Comparison of ENCODE assay signal across 17 cellular contexts in the genomic region with DNA sequence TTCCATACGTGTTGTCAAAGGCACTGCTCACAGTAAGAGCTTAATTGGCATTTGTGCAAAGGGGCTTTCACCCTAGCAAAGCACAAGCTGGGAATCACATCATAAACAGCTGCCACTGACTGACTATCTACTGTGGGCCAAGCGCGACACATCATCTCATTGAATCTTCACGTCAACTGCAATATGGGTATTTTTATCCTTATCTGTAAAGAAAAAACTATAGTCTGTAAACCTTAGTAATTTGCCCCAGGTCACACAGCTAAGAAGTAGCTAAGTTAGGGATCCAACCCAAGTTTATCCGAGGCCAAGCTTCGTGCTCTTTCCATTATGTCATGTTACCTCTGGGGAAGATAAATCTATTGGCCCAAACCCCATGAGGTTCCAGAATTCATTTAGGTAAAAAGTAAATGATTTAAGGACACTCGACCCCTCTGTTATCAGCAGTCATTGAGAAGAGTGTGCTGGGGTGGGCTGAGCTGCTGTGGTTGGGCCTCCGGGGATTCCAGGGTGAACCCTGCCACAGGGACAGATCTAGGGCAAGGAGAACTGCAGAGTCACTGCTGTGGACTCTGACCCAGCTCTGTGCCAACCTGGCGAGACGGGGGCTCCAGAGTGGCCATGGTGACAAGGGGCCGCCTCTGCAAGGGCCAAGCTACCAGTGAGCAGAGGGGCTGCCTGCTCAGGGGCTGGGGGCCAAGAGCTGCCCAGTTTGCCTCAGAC. TPM values are rescaled to one million over a fixed set of nuclear protein-coding genes. Genes with fewer than 3 reads are reported as not detected.
DNase-seq lines count a peak whose midpoint lies in the region; ATAC-seq, FAIRE-seq and TF ChIP-seq lines count a peak whose summit lies in the region.
"Had no signal": no experiment of that assay in that cellular context is flagged by ENCODE, and none has a peak within 500 bp of the region (broad histone marks: within the 10 kb centered on the region; RNA-seq: fewer than 3 reads in every experiment).

No MANE protein-coding gene starts in this region.

- TF ChIP-seq EP300 in HepG2 (IDR thresholded peaks at IDR 0.05; ENCODE audit: low read depth in 2 of 2, low read length in 2 of 2) (no peak), HepG2 (CRISPR knock-in tag; IDR thresholded peaks at IDR 0.05; ENCODE audit: borderline replicate concordance) (no peak), sigmoid colon (IDR thresholded peaks at IDR 0.05) (no peak)

- WGBS in HepG2 (ENCODE audit: low lambda C conversion rate): 79% methylated on average over 8 of the region's 11 CpGs
- WGBS in sigmoid colon, 2 donors: 90 to 92% methylated on average over 11 of the region's 11 CpGs

- TF ChIP-seq CTCF in HepG2 (CRISPR knock-in tag; IDR thresholded peaks at IDR 0.05) (no peak), sigmoid colon (IDR thresholded peaks at IDR 0.05) (no peak)

- no peaks in the 10 kb centered on the region for H3K9me3 ChIP-seq in SJCRH30 (replicated peaks)
- H3K9me3 ChIP-seq in HepG2 (ENCODE audit: low read length): no peaks in the 10 kb centered on the region
- H3K9me3 ChIP-seq in sigmoid colon: no peaks in the 10 kb centered on the region
- H3K9me3 ChIP-seq: A549 had no signal

- H2AFZ ChIP-seq in HepG2 (ENCODE audit: low read length): no peak overlapping the region
- H2AFZ ChIP-seq: GM23338 had no signal

- H3K79me2 ChIP-seq in HepG2 (ENCODE audit: insufficient read depth, low read length): no peaks in the 10 kb centered on the region

- intact Hi-C loops in Right ventricle myocardium superior (cut with DNase I): no loop called here
- intact Hi-C loops in HepG2 (cut with micrococcal nuclease; ENCODE audit: unreplicated experiment): loop anchor here (5.0 kb wide), 1 partner anchor 533 kb away; a partner anchor contains a TSS
- intact Hi-C loops in sigmoid colon (cut with DNase I): no loop called here

- H3K4me1 ChIP-seq in SJCRH30 (peaks cover 39% of the 10 kb centered on the region), HepG2 (ENCODE audit: insufficient read depth, low read length) (peaks cover 20% of the 10 kb centered on the region), sigmoid colon (no peaks in the 10 kb centered on the region)

- TF ChIP-seq RAD21 in HepG2 (CRISPR knock-in tag; IDR thresholded peaks at IDR 0.05): no peak

- peak; percentile 61 for ATAC-seq in Right ventricle myocardium superior (ENCODE audit: poor library complexity)
- peak; percentile 53 for ATAC-seq in HepG2
- ATAC-seq in GM19324 (IDR thresholded peaks at IDR 0.05; ENCODE audit: low FRiP score, unreplicated experiment): no peak
- ATAC-seq in GM19328 (IDR thresholded peaks at IDR 0.05; ENCODE audit: unreplicated experiment): no peak
- ATAC-seq: A549, GM23338, K562 had no signal

- no peak for FAIRE-seq in HepG2 (lab: Jason Lieb, UNC)
- FAIRE-seq: A549, K562 had no signal

- TF ChIP-seq POLR2A in HepG2 (IDR thresholded peaks at IDR 0.05; ENCODE audit: insufficient read depth in 1 of 2, low read depth in 2 of 2, low read length in 2 of 2) (no peak), sigmoid colon (IDR thresholded peaks at IDR 0.05) (no peak)

- no peak for DNase-seq in SJCRH30
- peak; percentile 49 for DNase-seq in Right ventricle myocardium superior
- peak; percentile 26 for DNase-seq in HepG2 (ENCODE audit: low spot score)
- peak; percentile 51 for DNase-seq in sigmoid colon
- DNase-seq in T-helper 1 cell: no peak
- DNase-seq in NCI-H526 (lab: John Stamatoyannopoulos, UW): no peak
- DNase-seq: DMS53, NCI-H1048, NCI-H226, NCI-H526 treated with DMSO at 0.1 percent for 48 hours, SHP77 had no signal

- no peaks in the 10 kb centered on the region for H4K20me1 ChIP-seq in HepG2 (ENCODE audit: insufficient read depth, low read length)

- H3K36me3 ChIP-seq in SJCRH30: peaks cover 98% of the 10 kb centered on the region
- peaks cover 23 to 71% of the 10 kb centered on the region in 2 experiments for H3K36me3 ChIP-seq in HepG2 (replicated peaks in 1 of 2; ENCODE audit: control insufficient read depth in 1 of 2, insufficient read depth in 2 of 2, low read length in 2 of 2)
- peaks cover 22 to 94% (median 55%) of the 10 kb centered on the region in 4 donors for H3K36me3 ChIP-seq in sigmoid colon

- H3K4me3 ChIP-seq in SJCRH30 (no peak overlapping the region), HepG2 (replicated peaks in 1 of 3; ENCODE audit: insufficient read depth in 1 of 3, low read depth in 2 of 3, low read length in 3 of 3) (no peak overlapping the region), sigmoid colon (no peak overlapping the region)
- H3K4me3 ChIP-seq: A549, GM23338, K562 had no signal

- H3K9ac ChIP-seq in HepG2 (ENCODE audit: insufficient read depth, low read depth, low read length): peak overlapping the region; percentile 31; the same call in 1 of the 2 replicates

- POLR2A ChIA-PET in HepG2 (lab: Yijun Ruan, JAX): interaction anchor here (0.7 to 1.6 kb wide), 4 partner anchors 28 to 59 kb away, joined by 3 to 5 read pairs (median 3); a partner anchor contains a TSS

- 0 out of 2 replicates have a peak overlapping the region, but pooled peaks have one; percentile 23 for H3K4me2 ChIP-seq in HepG2 (ENCODE audit: low read depth, low read length)
- H3K4me2 ChIP-seq: A549, GM23338 had no signal

- CTCF ChIA-PET in HepG2 (lab: Yijun Ruan, JAX; ENCODE audit: low intra/inter-chr PET ratio, low total read pairs): no interaction called here

- H3K27me3 ChIP-seq in SJCRH30: no peaks in the 10 kb centered on the region
- no peaks in the 10 kb centered on the region for H3K27me3 ChIP-seq in HepG2 (ENCODE audit: control insufficient read depth in 1 of 2, insufficient read depth in 2 of 2, low read length in 2 of 2)
- no peaks in the 10 kb centered on the region for H3K27me3 ChIP-seq in sigmoid colon

- H3K27ac ChIP-seq in SJCRH30: peak overlapping the region; percentile 4; the same call in 1 of the 2 replicates
- H3K27ac ChIP-seq in HepG2 (ENCODE audit: extremely low read length, insufficient read depth, low read length): peak overlapping the region; percentile 64
- H3K27ac ChIP-seq in sigmoid colon: no peak overlapping the region
- H3K27ac ChIP-seq: HL-60 had no signal

- TSS peak; percentile 11 for BruUV-seq in HepG2 (replicated peaks; lab: Mats Ljungman, UMichigan)

- in situ Hi-C loops in HepG2 (cut with HindIII; ENCODE audit: extremely low pct_ligation_motif_present, low pct_unique_long_range_greater_than_20kb): no loop called here

RNA-seq across cellular contexts. Expression of a gene that starts 27.6 kb away (rescaled TPM):
- 80.1 and 80.7 TPM in 2 replicates for total RNA-seq in SJCRH30 (2014; rRNA removed; shearing (Covaris generic))
- total RNA-seq in Right ventricle myocardium superior: 29.0 TPM
- total RNA-seq in HepG2 (2016; rRNA removed; fragmentation: Illumina TruSeq; extraction: Trizol): 5.9 and 9.0 TPM in 2 replicates
- total RNA-seq in HepG2 (2016; cell fraction: cytosol; rRNA removed; fragmentation: Illumina TruSeq; extraction: Trizol; ENCODE audit: low read depth): 3.1 and 3.3 TPM in 2 replicates
- total RNA-seq in HepG2 (2016; cell fraction: insoluble cytoplasmic fraction; rRNA removed; fragmentation: Illumina TruSeq; extraction: Trizol): 5.1 and 8.3 TPM in 2 replicates
- total RNA-seq in HepG2 (2016; cell fraction: membrane; rRNA removed; fragmentation: Illumina TruSeq; extraction: Trizol): 5.3 and 5.9 TPM in 2 replicates
- 10.1 and 11.1 TPM in 2 replicates for total RNA-seq in HepG2 (2016; cell fraction: nucleus; rRNA removed; fragmentation: Illumina TruSeq; extraction: Trizol)
- polyA plus RNA-seq in HepG2 (2011; rRNA removed): 4.1 and 5.5 TPM in 2 replicates
- 1.7 and 3.1 TPM in 2 replicates for polyA plus RNA-seq in HepG2 (2011; cell fraction: cytosol; rRNA removed)
- polyA plus RNA-seq in HepG2 (2011; cell fraction: nucleus; rRNA removed): 15.9 and 16.8 TPM in 2 replicates
- polyA plus RNA-seq in HepG2 (2012): 4.7 and 6.8 TPM in 2 replicates
- 0.32 and 0.37 TPM in 2 replicates for polyA plus RNA-seq in HepG2 (2016; cell fraction: cytosol; fragmentation: Illumina TruSeq; extraction: Trizol; ENCODE audit: low read depth)
- polyA plus RNA-seq in HepG2 (2016; cell fraction: insoluble cytoplasmic fraction; fragmentation: Illumina TruSeq; extraction: Trizol; ENCODE audit: low read depth): 5.7 and 8.4 TPM in 2 replicates
- polyA plus RNA-seq in HepG2 (2016; cell fraction: membrane; fragmentation: Illumina TruSeq; extraction: Trizol; ENCODE audit: low read depth): 1.3 and 1.7 TPM in 2 replicates
- 20.5 and 22.7 TPM in 2 replicates for polyA plus RNA-seq in HepG2 (2016; cell fraction: nucleus; fragmentation: Illumina TruSeq; extraction: Trizol; ENCODE audit: insufficient read depth, low read depth)
- polyA minus RNA-seq in HepG2 (2011; rRNA and poly(A)+ RNA removed; ENCODE audit: low replicate concordance): 10.1 and 13.6 TPM in 2 replicates
- 5.5 and 6.3 TPM in 2 replicates for polyA minus RNA-seq in HepG2 (2011; cell fraction: cytosol; rRNA and poly(A)+ RNA removed)
- polyA minus RNA-seq in HepG2 (2011; cell fraction: nucleus; rRNA and poly(A)+ RNA removed): 13.2 and 14.7 TPM in 2 replicates
- 10 to 100 TPM in 3 of 4 donors, 1 to 10 TPM in 1; 10.0 to 23.3 (median 12.6) TPM for total RNA-seq in sigmoid colon
- polyA plus RNA-seq in sigmoid colon: 1 to 10 TPM in 2 of 3 donors, under 1 TPM in 1; 0.92 to 5.8 (median 2.4) TPM

RNA-seq across cellular contexts. Expression of a gene that starts 42.3 kb away (rescaled TPM):
- total RNA-seq in SJCRH30 (2014; rRNA removed; shearing (Covaris generic)): 4.7 and 5.3 TPM in 2 replicates
- 2.4 TPM for total RNA-seq in Right ventricle myocardium superior
- total RNA-seq in HepG2 (2016; rRNA removed; fragmentation: Illumina TruSeq; extraction: Trizol): 1.8 and 2.5 TPM in 2 replicates
- 1.6 and 1.7 TPM in 2 replicates for total RNA-seq in HepG2 (2016; cell fraction: cytosol; rRNA removed; fragmentation: Illumina TruSeq; extraction: Trizol; ENCODE audit: low read depth)
- 2.2 and 3.0 TPM in 2 replicates for total RNA-seq in HepG2 (2016; cell fraction: insoluble cytoplasmic fraction; rRNA removed; fragmentation: Illumina TruSeq; extraction: Trizol)
- total RNA-seq in HepG2 (2016; cell fraction: membrane; rRNA removed; fragmentation: Illumina TruSeq; extraction: Trizol): 2.1 and 3.4 TPM in 2 replicates
- total RNA-seq in HepG2 (2016; cell fraction: nucleus; rRNA removed; fragmentation: Illumina TruSeq; extraction: Trizol): 2.6 and 3.0 TPM in 2 replicates
- polyA plus RNA-seq in HepG2 (2011; rRNA removed): 2.0 and 2.2 TPM in 2 replicates
- polyA plus RNA-seq in HepG2 (2011; cell fraction: cytosol; rRNA removed): 1.4 and 1.7 TPM in 2 replicates
- 1.3 and 2.3 TPM in 2 replicates for polyA plus RNA-seq in HepG2 (2011; cell fraction: nucleus; rRNA removed)
- polyA plus RNA-seq in HepG2 (2012): 1.7 and 2.6 TPM in 2 replicates
- 0.54 and 0.63 TPM in 2 replicates for polyA plus RNA-seq in HepG2 (2016; cell fraction: cytosol; fragmentation: Illumina TruSeq; extraction: Trizol; ENCODE audit: low read depth)
- 1.6 and 1.7 TPM in 2 replicates for polyA plus RNA-seq in HepG2 (2016; cell fraction: insoluble cytoplasmic fraction; fragmentation: Illumina TruSeq; extraction: Trizol; ENCODE audit: low read depth)
- 0.76 and 1.1 TPM in 2 replicates for polyA plus RNA-seq in HepG2 (2016; cell fraction: membrane; fragmentation: Illumina TruSeq; extraction: Trizol; ENCODE audit: low read depth)
- polyA plus RNA-seq in HepG2 (2016; cell fraction: nucleus; fragmentation: Illumina TruSeq; extraction: Trizol; ENCODE audit: insufficient read depth, low read depth): 2.7 and 2.8 TPM in 2 replicates
- polyA minus RNA-seq in HepG2 (2011; rRNA and poly(A)+ RNA removed; ENCODE audit: low replicate concordance): 2.9 and 10.2 TPM in 2 replicates
- 0.97 and 2.2 TPM in 2 replicates for polyA minus RNA-seq in HepG2 (2011; cell fraction: cytosol; rRNA and poly(A)+ RNA removed)
- 2.8 and 3.5 TPM in 2 replicates for polyA minus RNA-seq in HepG2 (2011; cell fraction: nucleus; rRNA and poly(A)+ RNA removed)
- total RNA-seq in sigmoid colon: 1 to 10 TPM; 2.7 to 5.4 (median 3.9) TPM
- polyA plus RNA-seq in sigmoid colon: 1 to 10 TPM; 1.8 to 3.7 (median 2.1) TPM

RNA-seq across cellular contexts. Expression of a gene that starts 59.2 kb away (rescaled TPM):
- 400 TPM in 2 replicates for total RNA-seq in SJCRH30 (2014; rRNA removed; shearing (Covaris generic))
- total RNA-seq in Right ventricle myocardium superior (233 TPM), HepG2 (2016; rRNA removed; fragmentation: Illumina TruSeq; extraction: Trizol) (220 and 412 TPM in 2 replicates), sigmoid colon (100 to 1,000 TPM; 191 to 248 (median 224) TPM)
- total RNA-seq in HepG2 (2016; cell fraction: cytosol; rRNA removed; fragmentation: Illumina TruSeq; extraction: Trizol; ENCODE audit: low read depth): 49.6 and 57.4 TPM in 2 replicates
- 229 and 414 TPM in 2 replicates for total RNA-seq in HepG2 (2016; cell fraction: insoluble cytoplasmic fraction; rRNA removed; fragmentation: Illumina TruSeq; extraction: Trizol)
- 85.8 and 89.3 TPM in 2 replicates for total RNA-seq in HepG2 (2016; cell fraction: membrane; rRNA removed; fragmentation: Illumina TruSeq; extraction: Trizol)
- total RNA-seq in HepG2 (2016; cell fraction: nucleus; rRNA removed; fragmentation: Illumina TruSeq; extraction: Trizol): 296 and 323 TPM in 2 replicates
- polyA plus RNA-seq in HepG2 (2011; rRNA removed) (445 and 468 TPM in 2 replicates), sigmoid colon (100 to 1,000 TPM in 2 of 3 donors, 10 to 100 TPM in 1; 93.7 to 384 (median 135) TPM)
- polyA plus RNA-seq in HepG2 (2011; cell fraction: cytosol; rRNA removed): 286 and 485 TPM in 2 replicates
- polyA plus RNA-seq in HepG2 (2011; cell fraction: nucleus; rRNA removed): 231 and 241 TPM in 2 replicates
- polyA plus RNA-seq in HepG2 (2012): 423 and 441 TPM in 2 replicates
- 62.2 and 68.0 TPM in 2 replicates for polyA plus RNA-seq in HepG2 (2016; cell fraction: cytosol; fragmentation: Illumina TruSeq; extraction: Trizol; ENCODE audit: low read depth)
- polyA plus RNA-seq in HepG2 (2016; cell fraction: insoluble cytoplasmic fraction; fragmentation: Illumina TruSeq; extraction: Trizol; ENCODE audit: low read depth): 213 and 227 TPM in 2 replicates
- polyA plus RNA-seq in HepG2 (2016; cell fraction: membrane; fragmentation: Illumina TruSeq; extraction: Trizol; ENCODE audit: low read depth): 53.8 and 54.1 TPM in 2 replicates
- polyA plus RNA-seq in HepG2 (2016; cell fraction: nucleus; fragmentation: Illumina TruSeq; extraction: Trizol; ENCODE audit: insufficient read depth, low read depth): 552 and 556 TPM in 2 replicates
- 536 and 564 TPM in 2 replicates for polyA minus RNA-seq in HepG2 (2011; rRNA and poly(A)+ RNA removed; ENCODE audit: low replicate concordance)
- 151 and 170 TPM in 2 replicates for polyA minus RNA-seq in HepG2 (2011; cell fraction: cytosol; rRNA and poly(A)+ RNA removed)
- 151 and 168 TPM in 2 replicates for polyA minus RNA-seq in HepG2 (2011; cell fraction: nucleus; rRNA and poly(A)+ RNA removed)

Comparison
In these comparisons a context has a peak if more than half of its experiments do, and no peak if none do; other contexts are left out.
1. DNase-seq: peak in Right ventricle myocardium superior (single experiment), HepG2 (single experiment) and sigmoid colon (single experiment); none in SJCRH30 (0 of 2), T-helper 1 cell (0 of 5) and NCI-H526 (0 of 2).
2. H3K27ac ChIP-seq: peak in SJCRH30 (single experiment) and HepG2 (single experiment); none in sigmoid colon (0 of 4).
3. ATAC-seq: peak in Right ventricle myocardium superior (single experiment) and HepG2 (single experiment); none in GM19324 (single experiment) and GM19328 (single experiment).